In the genomic region with DNA sequence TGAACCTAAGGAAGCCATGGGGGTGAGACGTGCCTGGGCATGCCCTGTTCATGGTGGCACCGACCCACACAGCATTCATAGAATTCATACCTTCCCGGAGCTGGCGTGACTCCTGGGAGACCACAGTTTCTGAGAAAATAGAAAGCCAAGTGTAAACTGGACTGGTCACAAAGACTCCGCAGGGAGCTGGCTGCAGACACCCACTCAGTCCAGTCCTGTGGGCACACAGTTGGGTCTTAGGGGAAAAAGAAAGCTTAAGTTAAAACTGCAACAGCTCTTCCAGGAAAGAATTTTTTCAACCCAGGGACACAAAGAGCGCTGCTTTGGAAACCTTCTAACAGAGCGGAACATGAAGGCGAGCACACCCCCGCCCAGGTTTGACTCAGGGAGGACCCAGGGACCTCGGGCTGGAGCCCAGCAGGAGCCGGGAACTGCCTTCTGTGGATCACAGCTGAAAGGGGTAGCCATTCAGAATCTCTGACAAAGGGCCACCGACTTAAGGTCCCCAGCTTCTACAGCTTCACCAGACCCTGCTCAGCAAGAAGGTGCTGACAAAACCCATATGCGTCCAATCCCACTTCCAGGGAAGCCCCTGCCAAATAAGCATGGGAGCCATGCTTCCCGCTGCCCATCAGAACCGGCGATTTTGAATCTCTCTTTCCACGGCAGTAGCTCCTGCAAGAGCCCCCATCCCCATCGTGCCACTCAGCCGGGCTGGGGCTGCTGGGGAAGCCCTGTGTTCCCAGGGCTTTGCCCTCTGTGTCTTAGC, we compare ENCODE assay signal across 1 cellular context.
TF ChIP-seq lines count a peak whose summit lies in the region.

No MANE protein-coding gene starts in this region.

TF ChIP-seq in SK-N-SH treated with all-trans-retinoic acid at 6 μM for 48 hours, 23 proteins besides CTCF, POLR2A, EP300 and RAD21 (continued from another document):
- TF ChIP-seq PATZ1 (CRISPR knock-in tag; IDR thresholded peaks at IDR 0.05; ENCODE audit: borderline replicate concordance) = no peak
